1 cellular context compared by ENCODE assay signal in the genomic region with DNA sequence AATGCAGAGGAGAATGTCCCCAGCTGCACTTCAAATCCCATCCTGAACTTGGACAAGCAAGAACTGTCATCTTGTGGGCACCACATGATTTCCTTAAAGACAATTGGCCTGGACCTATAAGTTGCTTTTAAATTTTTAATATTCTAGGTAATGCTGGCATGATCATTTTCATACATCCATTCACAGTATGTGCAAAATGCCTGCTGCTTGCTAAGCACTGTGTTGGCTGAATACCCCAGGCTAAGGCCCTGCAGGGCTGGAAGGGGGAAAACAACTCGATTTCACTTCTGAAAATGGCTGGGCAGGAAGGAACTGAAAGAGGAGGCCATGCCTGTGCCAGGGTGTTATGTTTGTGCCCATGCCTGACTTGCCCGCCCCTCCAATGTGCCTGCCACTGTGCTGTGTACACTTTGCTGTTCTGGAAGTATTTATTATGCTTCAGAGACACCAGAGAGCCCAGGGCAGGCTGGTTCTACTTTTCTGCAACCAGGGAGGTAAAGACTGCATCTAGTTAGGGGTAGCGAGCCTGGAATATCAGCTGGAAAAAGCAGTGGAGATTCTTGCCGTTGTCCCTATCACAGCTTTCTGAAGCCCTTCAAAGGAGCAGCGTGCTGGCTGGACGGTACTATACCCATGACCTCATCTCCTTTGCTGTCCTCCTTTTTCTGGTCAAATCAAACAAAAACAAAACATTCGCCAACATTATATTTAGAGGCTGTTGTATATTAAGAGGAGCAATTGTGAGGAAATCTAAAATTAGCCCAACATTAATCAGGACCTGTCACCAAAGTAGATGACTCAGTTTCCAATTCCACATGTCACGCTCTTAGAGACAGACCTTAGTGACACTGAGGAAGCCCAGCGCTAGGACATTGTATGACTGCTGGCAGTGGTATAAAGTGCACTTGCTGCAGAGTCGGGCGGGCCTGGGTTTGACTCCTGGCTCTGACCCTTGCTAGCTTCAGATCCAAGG.
TF ChIP-seq lines count a peak whose summit lies in the region.

No MANE protein-coding gene starts in this region.

TF ChIP-seq in HepG2, 621 proteins besides CTCF, POLR2A, EP300 and RAD21:
- TF ChIP-seq ESRRA (CRISPR knock-in tag; IDR thresholded peaks at IDR 0.05; ENCODE audit: low read depth) (no peak), U2AF1 (optimal IDR thresholded peaks at IDR 0.05; ENCODE audit: low read depth, low read length) (no peak), IRF9 (CRISPR knock-in tag; IDR thresholded peaks at IDR 0.05; ENCODE audit: borderline replicate concordance) (no peak), ZNF382 (CRISPR knock-in tag; IDR thresholded peaks at IDR 0.05; ENCODE audit: borderline replicate concordance) (no peak)
